ENCODE assay signal across 13 cellular contexts in the genomic region with DNA sequence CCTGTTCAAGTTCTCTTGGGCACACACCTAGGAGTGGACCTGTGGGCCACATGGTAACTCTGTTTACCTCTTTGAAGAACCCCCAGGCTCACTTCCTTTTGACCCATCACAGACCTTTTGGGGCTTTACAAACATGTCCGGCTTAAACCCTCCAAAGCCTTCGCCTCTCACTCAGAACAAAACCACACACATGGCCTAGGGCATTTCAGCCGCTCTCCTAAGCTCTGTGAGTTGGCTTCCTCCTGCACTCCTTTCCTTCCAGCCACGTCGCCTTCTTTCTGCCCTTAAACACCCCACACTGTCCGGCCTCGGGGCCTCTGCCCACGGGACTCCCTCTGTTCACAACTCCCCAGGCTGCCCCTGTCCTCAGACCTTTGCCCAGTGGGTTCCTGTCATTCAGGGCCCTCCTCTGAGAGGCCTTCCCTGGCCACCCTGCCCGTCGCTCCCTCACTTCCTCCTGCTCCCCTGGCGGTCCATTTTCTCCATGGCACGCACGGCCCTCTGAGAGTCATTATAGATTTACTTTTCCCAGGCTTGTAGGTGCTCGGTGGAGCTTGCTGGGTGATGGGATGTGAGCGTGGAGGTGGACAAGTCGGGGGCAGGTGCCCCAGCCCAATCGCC. TPM values are rescaled to one million over a fixed set of nuclear protein-coding genes. Genes with fewer than 3 reads are reported as not detected.
DNase-seq lines count a peak whose midpoint lies in the region; ATAC-seq and TF ChIP-seq lines count a peak whose summit lies in the region.
"Had no signal": no experiment of that assay in that cellular context is flagged by ENCODE, and none has a peak within 500 bp of the region (broad histone marks: within the 10 kb centered on the region; RNA-seq: fewer than 3 reads in every experiment).

No MANE protein-coding gene starts in this region.

- ATAC-seq in activated CD8-positive, alpha-beta T cell treated with anti-CD3 and anti-CD28 coated beads, Interleukin-2, amount 10 ng/mL, durations not matched to agents 7 days and 5 days = no peak
- no peak for ATAC-seq in activated CD8-positive, alpha-beta T cell treated with anti-CD3 and anti-CD28 coated beads for 36 hours

- no peaks in the 10 kb centered on the region for H3K27me3 ChIP-seq in spleen (replicated peaks in 1 of 7)

- intact Hi-C loops in activated CD8-positive, alpha-beta T cell treated with anti-CD3 and anti-CD28 coated beads for 36 hours (cut with micrococcal nuclease) = no loop called here
- intact Hi-C loops in spleen (cut with DNase I; ENCODE audit: low total_unique reads) = no loop called here

- H3K9me3 Mint-ChIP-seq in activated CD8-positive, alpha-beta T cell treated with anti-CD3 and anti-CD28 coated beads, Interleukin-2, amount 10 ng/mL, durations not matched to agents 7 days and 5 days (ENCODE audit: insufficient read depth) = no peaks in the 10 kb centered on the region
- H3K9me3 Mint-ChIP-seq in activated CD8-positive, alpha-beta T cell treated with anti-CD3 and anti-CD28 coated beads for 36 hours = no peaks in the 10 kb centered on the region
- H3K9me3 Mint-ChIP-seq in chondrocyte (ENCODE audit: low read depth) = no peaks in the 10 kb centered on the region
- H3K9me3 Mint-ChIP-seq: activated CD4-positive, alpha-beta memory T cell treated with anti-CD3 and anti-CD28 coated beads, Interleukin-2, amount 10 ng/mL, durations not matched to agents 7 days and 5 days had no signal

- 31 to 50% (median 44%) methylated on average over 13 to 17 of the region's 17 CpGs for WGBS in spleen, 5 donors

- peaks cover 9% of the 10 kb centered on the region for H3K4me1 Mint-ChIP-seq in activated CD8-positive, alpha-beta T cell treated with anti-CD3 and anti-CD28 coated beads, Interleukin-2, amount 10 ng/mL, durations not matched to agents 7 days and 5 days (ENCODE audit: low read depth)
- H3K4me1 Mint-ChIP-seq in activated CD8-positive, alpha-beta T cell treated with anti-CD3 and anti-CD28 coated beads for 36 hours (ENCODE audit: low read depth) = peaks cover 20% of the 10 kb centered on the region
- H3K4me1 Mint-ChIP-seq in chondrocyte (ENCODE audit: low read depth) = no peaks in the 10 kb centered on the region

- H3K27me3 Mint-ChIP-seq in activated CD8-positive, alpha-beta T cell treated with anti-CD3 and anti-CD28 coated beads, Interleukin-2, amount 10 ng/mL, durations not matched to agents 7 days and 5 days (ENCODE audit: low read depth) = no peaks in the 10 kb centered on the region
- H3K27me3 Mint-ChIP-seq in activated CD8-positive, alpha-beta T cell treated with anti-CD3 and anti-CD28 coated beads for 36 hours = no peaks in the 10 kb centered on the region
- no peaks in the 10 kb centered on the region for H3K27me3 Mint-ChIP-seq in chondrocyte (ENCODE audit: low read depth)
- H3K27me3 Mint-ChIP-seq: activated CD4-positive, alpha-beta memory T cell treated with anti-CD3 and anti-CD28 coated beads, Interleukin-2, amount 10 ng/mL, durations not matched to agents 7 days and 5 days; activated naive CD8-positive, alpha-beta T cell had no signal

- H3K4me3 Mint-ChIP-seq in activated CD8-positive, alpha-beta T cell treated with anti-CD3 and anti-CD28 coated beads, Interleukin-2, amount 10 ng/mL, durations not matched to agents 7 days and 5 days = no peak overlapping the region
- no peak overlapping the region for H3K4me3 Mint-ChIP-seq in activated CD8-positive, alpha-beta T cell treated with anti-CD3 and anti-CD28 coated beads for 36 hours
- H3K4me3 Mint-ChIP-seq in chondrocyte (ENCODE audit: unreplicated experiment) = no peak overlapping the region
- H3K4me3 Mint-ChIP-seq: activated CD4-positive, alpha-beta memory T cell treated with anti-CD3 and anti-CD28 coated beads, Interleukin-2, amount 10 ng/mL, durations not matched to agents 7 days and 5 days; activated naive CD8-positive, alpha-beta T cell had no signal

- peaks cover 16% of the 10 kb centered on the region for H3K36me3 Mint-ChIP-seq in activated CD8-positive, alpha-beta T cell treated with anti-CD3 and anti-CD28 coated beads, Interleukin-2, amount 10 ng/mL, durations not matched to agents 7 days and 5 days (ENCODE audit: low read depth)
- H3K36me3 Mint-ChIP-seq in activated CD8-positive, alpha-beta T cell treated with anti-CD3 and anti-CD28 coated beads for 36 hours (ENCODE audit: low read depth) = peaks cover 25% of the 10 kb centered on the region
- peaks cover 16% of the 10 kb centered on the region for H3K36me3 Mint-ChIP-seq in chondrocyte (ENCODE audit: low read depth)

- H3K4me1 ChIP-seq in spleen = peaks cover 0 to 100% (median 54%) of the 10 kb centered on the region in 6 donors
- H3K4me1 ChIP-seq: A549 had no signal

- DNase-seq in activated CD8-positive, alpha-beta T cell treated with anti-CD3 and anti-CD28 coated beads, Interleukin-2, amount 10 ng/mL, durations not matched to agents 7 days and 5 days = no peak
- no peak for DNase-seq in activated CD8-positive, alpha-beta T cell treated with anti-CD3 and anti-CD28 coated beads for 36 hours
- peak; percentile 53 for DNase-seq in M059J (ENCODE audit: low read depth)
- DNase-seq in chondrocyte (ENCODE audit: low spot score) = no peak
- peak; percentile 87 for DNase-seq in spleen
- no peak for DNase-seq in DMS 273 (lab: John Stamatoyannopoulos, UW; ENCODE audit: unreplicated experiment)
- DNase-seq in islet precursor cell = no peak
- no peak for DNase-seq in T1000 (lab: John Stamatoyannopoulos, UW)
- DNase-seq: activated CD4-positive, alpha-beta memory T cell treated with anti-CD3 and anti-CD28 coated beads, Interleukin-2, amount 10 ng/mL, durations not matched to agents 7 days and 5 days; DMS153 had no signal

- peak overlapping the region; percentile 3 for H3K27ac Mint-ChIP-seq in activated CD8-positive, alpha-beta T cell treated with anti-CD3 and anti-CD28 coated beads, Interleukin-2, amount 10 ng/mL, durations not matched to agents 7 days and 5 days
- no peak overlapping the region for H3K27ac Mint-ChIP-seq in activated CD8-positive, alpha-beta T cell treated with anti-CD3 and anti-CD28 coated beads for 36 hours
- no peak overlapping the region for H3K27ac Mint-ChIP-seq in chondrocyte (ENCODE audit: unreplicated experiment)
- H3K27ac Mint-ChIP-seq: activated CD4-positive, alpha-beta memory T cell treated with anti-CD3 and anti-CD28 coated beads, Interleukin-2, amount 10 ng/mL, durations not matched to agents 7 days and 5 days; activated naive CD8-positive, alpha-beta T cell had no signal

- H3K27ac ChIP-seq in spleen = peak overlapping the region in 7 of 8 donors; percentile 85 to 99 (median 93)
- H3K27ac ChIP-seq: A549 had no signal

- TF ChIP-seq POLR2A in spleen (IDR thresholded peaks at IDR 0.05) = no peak

- peaks cover 0 to 84% (median 48%) of the 10 kb centered on the region in 6 donors for H3K36me3 ChIP-seq in spleen

- no peak for TF ChIP-seq CTCF in activated CD8-positive, alpha-beta T cell treated with anti-CD3 and anti-CD28 coated beads for 36 hours (IDR thresholded peaks at IDR 0.05)
- TF ChIP-seq CTCF in chondrocyte (IDR thresholded peaks at IDR 0.05) (peak; percentile 1), spleen (IDR thresholded peaks at IDR 0.05 in 8 of 11, conservative IDR thresholded peaks at IDR 0.05 in 3 of 11) (peak in 7 of 11 experiments; percentile 4 to 53 (median 24))

- CTCF ChIA-PET in activated CD8-positive, alpha-beta T cell treated with anti-CD3 and anti-CD28 coated beads, Interleukin-2, amount 10 ng/mL, durations not matched to agents 7 days and 5 days (lab: Charles Lee) = interaction anchor here (1.2 to 4.8 kb wide), 5 partner anchors 15 to 118 kb away, joined by 4 to 23 read pairs (median 6); no protein-coding TSS in a partner anchor
- CTCF ChIA-PET in activated CD8-positive, alpha-beta T cell treated with anti-CD3 and anti-CD28 coated beads for 36 hours (lab: Charles Lee) = interaction anchor here (0.8 to 2.4 kb wide), 4 partner anchors 11 to 198 kb away, joined by 3 to 8 read pairs (median 4); a partner anchor contains a TSS

- POLR2A ChIA-PET in activated CD8-positive, alpha-beta T cell treated with anti-CD3 and anti-CD28 coated beads, Interleukin-2, amount 10 ng/mL, durations not matched to agents 7 days and 5 days (lab: Charles Lee) = interaction anchor here (0.8 to 1.0 kb wide), 3 partner anchors 10 to 99 kb away, joined by 3 to 4 read pairs (median 3); a partner anchor contains a TSS
- POLR2A ChIA-PET in activated CD8-positive, alpha-beta T cell treated with anti-CD3 and anti-CD28 coated beads for 36 hours (lab: Charles Lee) = interaction anchor here (0.9 to 1.5 kb wide), 4 partner anchors 9 to 47 kb away, joined by 3 to 4 read pairs (median 4); no protein-coding TSS in a partner anchor

- H3K4me3 ChIP-seq in spleen = peak overlapping the region; percentile 38 to 86 (median 54)
- H3K4me3 ChIP-seq: A549, lung had no signal

- H3K9me3 ChIP-seq in spleen = no peaks in the 10 kb centered on the region
- H3K9me3 ChIP-seq: A549 had no signal

RNA-seq across cellular contexts. Expression of a gene that starts 1.9 kb away (rescaled TPM):
- 1 to 10 TPM; 7.3 to 7.8 TPM for total RNA-seq in activated CD8-positive, alpha-beta T cell treated with anti-CD3 and anti-CD28 coated beads, Interleukin-2, amount 10 ng/mL, durations not matched to agents 7 days and 5 days
- 1 to 10 TPM; 7.4 to 8.0 TPM for total RNA-seq in activated CD8-positive, alpha-beta T cell treated with anti-CD3 and anti-CD28 coated beads for 36 hours
- total RNA-seq in M059J (2014; rRNA removed; shearing (Covaris generic)) = 2.2 and 6.7 TPM in 2 replicates
- 4.7 to 7.7 TPM (median 7.5 TPM) in 3 replicates for total RNA-seq in chondrocyte
- 100 to 1,000 TPM; 111 to 231 (median 149) TPM for total RNA-seq in spleen
- 100 to 1,000 TPM in 1 of 3 donors, 10 to 100 TPM in 2; 69.9 to 144 (median 98.4) TPM for polyA plus RNA-seq in spleen

RNA-seq across cellular contexts. Expression of a gene that starts 9.1 kb away (rescaled TPM):
- total RNA-seq in activated CD8-positive, alpha-beta T cell treated with anti-CD3 and anti-CD28 coated beads, Interleukin-2, amount 10 ng/mL, durations not matched to agents 7 days and 5 days = 100 to 1,000 TPM; 135 to 149 TPM
- 100 to 1,000 TPM; 226 to 228 TPM for total RNA-seq in activated CD8-positive, alpha-beta T cell treated with anti-CD3 and anti-CD28 coated beads for 36 hours
- total RNA-seq in M059J (2014; rRNA removed; shearing (Covaris generic)) = 66.0 and 103 TPM in 2 replicates
- total RNA-seq in chondrocyte = 77.2 to 79.0 TPM (median 78.6 TPM) in 3 replicates
- 100 to 1,000 TPM in 2 of 7 donors, 10 to 100 TPM in 5; 68.9 to 126 (median 91.8) TPM for total RNA-seq in spleen
- 10 to 100 TPM; 68.9 to 99.4 (median 92.9) TPM for polyA plus RNA-seq in spleen

RNA-seq across cellular contexts. Expression of a gene that starts 10.3 kb away (rescaled TPM):
- 10 to 100 TPM; 62.5 to 67.3 TPM for total RNA-seq in activated CD8-positive, alpha-beta T cell treated with anti-CD3 and anti-CD28 coated beads, Interleukin-2, amount 10 ng/mL, durations not matched to agents 7 days and 5 days
- 10 to 100 TPM; 68.4 to 73.0 TPM for total RNA-seq in activated CD8-positive, alpha-beta T cell treated with anti-CD3 and anti-CD28 coated beads for 36 hours
- 172 and 230 TPM in 2 replicates for total RNA-seq in M059J (2014; rRNA removed; shearing (Covaris generic))
- total RNA-seq in chondrocyte (563 to 633 TPM (median 613 TPM) in 3 replicates), spleen (100 to 1,000 TPM in 3 of 7 donors, 10 to 100 TPM in 4; 44.8 to 220 (median 86.4) TPM)
- polyA plus RNA-seq in spleen = 100 to 1,000 TPM in 1 of 3 donors, 10 to 100 TPM in 2; 42.5 to 125 (median 59.2) TPM

RNA-seq across cellular contexts. Expression of a gene that starts 34.3 kb away (rescaled TPM):
- 100 to 1,000 TPM in 1 of 2 experiments, 10 to 100 TPM in 1; 92.9 to 104 TPM for total RNA-seq in activated CD8-positive, alpha-beta T cell treated with anti-CD3 and anti-CD28 coated beads, Interleukin-2, amount 10 ng/mL, durations not matched to agents 7 days and 5 days
- 100 to 1,000 TPM; 101 to 105 TPM for total RNA-seq in activated CD8-positive, alpha-beta T cell treated with anti-CD3 and anti-CD28 coated beads for 36 hours
- 73.0 and 121 TPM in 2 replicates for total RNA-seq in M059J (2014; rRNA removed; shearing (Covaris generic))
- total RNA-seq in chondrocyte (207 to 277 TPM (median 274 TPM) in 3 replicates), spleen (10 to 100 TPM; 13.0 to 26.5 (median 17.6) TPM)
- polyA plus RNA-seq in spleen = 10 to 100 TPM in 1 of 3 donors, 1 to 10 TPM in 2; 6.8 to 16.3 (median 7.6) TPM

RNA-seq across cellular contexts. Expression of a gene that starts 46.7 kb away (rescaled TPM):
- 100 to 1,000 TPM in 1 of 2 experiments, 10 to 100 TPM in 1; 95.8 to 105 TPM for total RNA-seq in activated CD8-positive, alpha-beta T cell treated with anti-CD3 and anti-CD28 coated beads, Interleukin-2, amount 10 ng/mL, durations not matched to agents 7 days and 5 days
- 10 to 100 TPM; 71.4 to 76.7 TPM for total RNA-seq in activated CD8-positive, alpha-beta T cell treated with anti-CD3 and anti-CD28 coated beads for 36 hours
- 5.9 and 10.6 TPM in 2 replicates for total RNA-seq in M059J (2014; rRNA removed; shearing (Covaris generic))
- total RNA-seq in chondrocyte (75.2 to 85.9 TPM (median 79.1 TPM) in 3 replicates), spleen (100 to 1,000 TPM in 5 of 7 donors, 10 to 100 TPM in 2; 86.9 to 155 (median 116) TPM)
- polyA plus RNA-seq in spleen = 100 to 1,000 TPM; 145 to 364 (median 348) TPM

Comparison
In these comparisons a context has a peak if more than half of its experiments do, and no peak if none do; other contexts are left out.
1. DNase-seq: peak in M059J (single experiment) and spleen (single experiment); none in activated CD8-positive, alpha-beta T cell treated with anti-CD3 and anti-CD28 coated beads, Interleukin-2, amount 10 ng/mL, durations not matched to agents 7 days and 5 days (single experiment), activated CD8-positive, alpha-beta T cell treated with anti-CD3 and anti-CD28 coated beads for 36 hours (single experiment), chondrocyte (single experiment), DMS 273 (single experiment), islet precursor cell (single experiment) and T1000 (single experiment).
2. RNA of a gene that starts 1.9 kb away (total RNA-seq): 111 to 231 TPM in spleen; 7.4 to 8.0 TPM in activated CD8-positive, alpha-beta T cell treated with anti-CD3 and anti-CD28 coated beads for 36 hours, 7.3 to 7.8 TPM in activated CD8-positive, alpha-beta T cell treated with anti-CD3 and anti-CD28 coated beads, Interleukin-2, amount 10 ng/mL, durations not matched to agents 7 days and 5 days, 4.7 to 7.7 TPM in chondrocyte and 2.2 to 6.7 TPM in M059J; every median in the first group is over 10 times any median in the second.